ENCODE assay signal across 10 cellular contexts in genomic region chr5:172798422-172799215, GRCh38. TPM values are rescaled to one million over a fixed set of nuclear protein-coding genes. Genes with fewer than 3 reads are reported as not detected.
DNase-seq lines count a peak whose midpoint lies in the region; ATAC-seq and TF ChIP-seq lines count a peak whose summit lies in the region.
"Had no signal": no experiment of that assay in that cellular context is flagged by ENCODE, and none has a peak within 500 bp of the region (broad histone marks: within the 10 kb centered on the region; RNA-seq: fewer than 3 reads in every experiment).

No MANE protein-coding gene starts in this region.

- peak; percentile 90 for DNase-seq in GM04503 (ENCODE audit: low read depth)
- DNase-seq in RWPE2 (ENCODE audit: low spot score): no peak
- peak; percentile 98 for DNase-seq in fibroblast of mammary gland (ENCODE audit: low read depth)
- no peak for DNase-seq in DMS53 treated with DMSO at 0.1 percent for 48 hours (lab: John Stamatoyannopoulos, UW; ENCODE audit: unreplicated experiment)
- DNase-seq in effector memory CD4-positive, alpha-beta T cell: no peak
- DNase-seq: NCI-H524 had no signal

- H3K27me3 ChIP-seq in RWPE2 (ENCODE audit: insufficient read depth, poor library complexity, severe bottlenecking): no peaks in the 10 kb centered on the region
- no peaks in the 10 kb centered on the region for H3K27me3 ChIP-seq in skeletal muscle satellite cell (ENCODE audit: control insufficient read depth, insufficient read depth, low read length)
- H3K27me3 ChIP-seq in effector memory CD4-positive, alpha-beta T cell (replicated peaks; ENCODE audit: control insufficient read depth, insufficient read depth, low read length, poor library complexity, severe bottlenecking): no peaks in the 10 kb centered on the region

- no peak for TF ChIP-seq CTCF in RWPE2 (IDR thresholded peaks at IDR 0.05; ENCODE audit: poor library complexity, severe bottlenecking)
- TF ChIP-seq CTCF in fibroblast of mammary gland (conservative IDR thresholded peaks at IDR 0.05; ENCODE audit: control insufficient read depth, insufficient read depth, low read depth, low read length): no peak

- H3K4me2 ChIP-seq in skeletal muscle satellite cell (ENCODE audit: low read length): peak overlapping the region; percentile 74

- H3K9me3 ChIP-seq in RWPE2 (ENCODE audit: severe bottlenecking) (no peaks in the 10 kb centered on the region), skeletal muscle satellite cell (replicated peaks; ENCODE audit: low read length) (no peaks in the 10 kb centered on the region)
- no peaks in the 10 kb centered on the region for H3K9me3 ChIP-seq in effector memory CD4-positive, alpha-beta T cell (ENCODE audit: control insufficient read depth, low read length)

- H3K36me3 ChIP-seq in RWPE2 (ENCODE audit: low read depth): no peaks in the 10 kb centered on the region
- no peaks in the 10 kb centered on the region for H3K36me3 ChIP-seq in skeletal muscle satellite cell (ENCODE audit: insufficient read depth, low read length)
- no peaks in the 10 kb centered on the region for H3K36me3 ChIP-seq in effector memory CD4-positive, alpha-beta T cell (ENCODE audit: control insufficient read depth, insufficient read depth, low read length)

- H3K4me1 ChIP-seq in RWPE2 (ENCODE audit: insufficient read depth, poor library complexity, severe bottlenecking): peaks cover 69% of the 10 kb centered on the region
- H3K4me1 ChIP-seq in skeletal muscle satellite cell (ENCODE audit: control insufficient read depth, insufficient read depth, low read length): peaks cover 87% of the 10 kb centered on the region
- no peaks in the 10 kb centered on the region for H3K4me1 ChIP-seq in effector memory CD4-positive, alpha-beta T cell (ENCODE audit: control insufficient read depth, insufficient read depth, low read length, poor library complexity, severe bottlenecking)
- H3K4me1 ChIP-seq: parathyroid adenoma had no signal

- H3K27ac ChIP-seq in RWPE2 (ENCODE audit: poor library complexity, severe bottlenecking): peak overlapping the region; percentile 96
- no peak overlapping the region for H3K27ac ChIP-seq in effector memory CD4-positive, alpha-beta T cell (ENCODE audit: insufficient read depth, low read length, poor library complexity, severe bottlenecking)
- H3K27ac ChIP-seq: parathyroid adenoma had no signal

- H3K9ac ChIP-seq in skeletal muscle satellite cell (ENCODE audit: low read depth, low read length): peak overlapping the region; percentile 80
- H3K9ac ChIP-seq: parathyroid adenoma had no signal

- ATAC-seq in RWPE2 (ENCODE audit: low read depth): peak; percentile 55
- ATAC-seq in HG03521 (IDR thresholded peaks at IDR 0.05; ENCODE audit: unreplicated experiment): no peak
- ATAC-seq in HG03280 (IDR thresholded peaks at IDR 0.05; ENCODE audit: unreplicated experiment): no peak

- H3K4me3 ChIP-seq in RWPE2 (ENCODE audit: severe bottlenecking): no peak overlapping the region
- no peak overlapping the region for H3K4me3 ChIP-seq in fibroblast of mammary gland (ENCODE audit: control insufficient read depth, low read depth, low read length)
- peak overlapping the region; percentile 16 for H3K4me3 ChIP-seq in skeletal muscle satellite cell (ENCODE audit: low read length)
- H3K4me3 ChIP-seq in effector memory CD4-positive, alpha-beta T cell (ENCODE audit: insufficient read depth, low read depth, low read length, poor library complexity, severe bottlenecking): no peak overlapping the region

RNA-seq across cellular contexts. Expression of gene DUSP1, which starts 27.6 kb away (rescaled TPM):
- 204 and 438 TPM in 2 replicates for total RNA-seq in skeletal muscle satellite cell (2012; rRNA removed)

RNA-seq across cellular contexts. Expression of gene ERGIC1, which starts 35.4 kb away (rescaled TPM):
- 162 and 224 TPM in 2 replicates for total RNA-seq in skeletal muscle satellite cell (2012; rRNA removed)

Comparison
In these comparisons a context has a peak if more than half of its experiments do, and no peak if none do; other contexts are left out.
1. DNase-seq: peak in GM04503 (single experiment) and fibroblast of mammary gland (single experiment); none in RWPE2 (single experiment), DMS53 treated with DMSO at 0.1 percent for 48 hours (single experiment) and effector memory CD4-positive, alpha-beta T cell (0 of 3).